ENCODE assay signal across 9 cellular contexts in the genomic region with DNA sequence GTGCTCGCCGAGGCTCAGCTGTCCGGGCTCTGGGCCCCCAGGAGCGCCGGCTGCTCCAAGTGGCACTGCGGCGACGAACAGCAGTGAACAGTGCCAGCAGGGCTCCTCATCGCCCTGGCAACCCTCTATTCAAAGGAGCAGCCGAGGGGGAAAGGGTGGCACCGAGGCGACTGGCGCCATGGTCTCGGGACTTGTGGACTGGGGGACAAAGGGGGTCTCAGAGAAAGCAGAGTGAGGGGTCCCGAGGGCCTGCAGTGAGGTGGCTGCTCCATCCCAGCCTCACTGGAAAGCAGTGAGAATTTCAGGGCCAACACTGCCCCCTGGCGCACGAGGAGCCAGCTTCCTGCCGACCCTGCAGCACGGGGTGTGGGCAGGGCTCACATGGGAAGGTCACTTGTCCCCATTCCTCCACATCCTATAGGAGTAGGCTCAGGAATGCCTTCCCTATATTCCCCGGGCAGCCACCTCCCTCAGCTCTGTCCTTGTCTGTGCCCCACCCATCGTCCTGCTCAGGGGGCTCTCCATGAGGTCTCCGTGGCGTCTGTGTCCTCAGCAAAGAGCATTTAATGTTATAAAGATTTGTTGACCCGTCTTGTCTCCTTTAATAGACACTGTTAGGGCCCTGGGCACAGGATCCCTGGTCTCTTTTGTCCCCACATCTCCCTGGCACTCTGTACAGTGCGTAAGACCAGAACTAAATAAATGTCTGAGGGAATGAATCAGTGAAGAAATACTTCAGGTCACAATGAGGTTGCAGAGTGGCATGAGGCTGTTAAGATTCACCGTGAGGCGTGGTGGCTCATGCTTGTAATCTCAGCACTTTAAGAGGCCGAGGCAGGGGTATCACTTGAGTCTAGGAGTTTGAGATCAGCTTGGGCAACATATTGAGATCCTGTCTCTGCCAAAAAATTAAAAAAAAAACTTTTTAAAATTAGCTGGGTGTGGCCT. TPM values are rescaled to one million over a fixed set of nuclear protein-coding genes. Genes with fewer than 3 reads are reported as not detected.
A peak's percentile ranks its signal among the peaks of the same experiment; 100 is the strongest.
DNase-seq lines count a peak whose midpoint lies in the region; ATAC-seq and TF ChIP-seq lines count a peak whose summit lies in the region.
"Had no signal": no experiment of that assay in that cellular context is flagged by ENCODE, and none has a peak within 500 bp of the region (broad histone marks: within the 10 kb centered on the region; RNA-seq: fewer than 3 reads in every experiment).

No MANE protein-coding gene starts in this region.

- H3K36me3 ChIP-seq in colonic mucosa (no peaks in the 10 kb centered on the region), liver (ENCODE audit: control insufficient read depth in 4 of 4, insufficient read depth in 3 of 4, low read depth in 1 of 4, low read length in 3 of 4) (peaks cover 0 to 2% (median 0%) of the 10 kb centered on the region in 4 donors)

- TF ChIP-seq CTCF in colonic mucosa (IDR thresholded peaks at IDR 0.05) (peak; percentile 71), liver (IDR thresholded peaks at IDR 0.05; ENCODE audit: low read depth, low read length, missing input control) (peak; percentile 13)

- no peak overlapping the region for H3K27ac ChIP-seq in colonic mucosa
- H3K27ac ChIP-seq in liver (ENCODE audit: low read depth in 1 of 2, low read length in 2 of 2), result peak overlapping the region; percentile 6 to 53
- H3K27ac ChIP-seq: C4-2B had no signal

- no peaks in the 10 kb centered on the region for H3K9me3 ChIP-seq in colonic mucosa
- no peaks in the 10 kb centered on the region for H3K9me3 ChIP-seq in liver (ENCODE audit: control insufficient read depth in 4 of 4, low read length in 3 of 4)

- intact Hi-C loops in colonic mucosa (cut with DNase I), result loop anchor here (2.0 kb wide), 1 partner anchor 186 kb away; no protein-coding TSS in a partner anchor

- 72% methylated on average over 28 of the region's 28 CpGs for WGBS in liver

- TF ChIP-seq RAD21 in liver (IDR thresholded peaks at IDR 0.05), result peak; percentile 16 to 53

- peak overlapping the region in 1 of 2 donors; percentile 30 for H3K9ac ChIP-seq in colonic mucosa (ENCODE audit: low read depth in 2 of 2, low read length in 2 of 2)
- H3K9ac ChIP-seq in liver (ENCODE audit: low read depth in 1 of 2, low read length in 2 of 2), result no peak overlapping the region

- no peaks in the 10 kb centered on the region for H3K4me1 ChIP-seq in colonic mucosa
- H3K4me1 ChIP-seq in liver (ENCODE audit: control insufficient read depth in 4 of 4, insufficient read depth in 4 of 4, low read length in 3 of 4), result peaks cover 28 to 46% (median 36%) of the 10 kb centered on the region in 4 donors

- peak; percentile 80 to 90 for DNase-seq in NCI-H2081 (lab: John Stamatoyannopoulos, UW)
- no peak for DNase-seq in NCI-H2081 treated with DMSO at 0.1 percent for 48 hours (lab: John Stamatoyannopoulos, UW)
- peak; percentile 82 for DNase-seq in NCI-H2107 (lab: John Stamatoyannopoulos, UW)
- DNase-seq in activated CD4-positive, alpha-beta T cell treated with anti-CD3 and anti-CD28 coated beads for 24 hours (ENCODE audit: low read depth in 2 of 2), result peak; percentile 28 to 61
- peak; percentile 83 for DNase-seq in colonic mucosa
- DNase-seq in stimulated activated CD4-positive, alpha-beta T cell treated with anti-CD3 and anti-CD28 coated beads, Interleukin-4, amount 100 ng/mL, for 4 hours, result peak; percentile 48 to 65

- H3K4me3 ChIP-seq in colonic mucosa (no peak overlapping the region), liver (ENCODE audit: low read depth in 1 of 3, low read length in 3 of 3) (no peak overlapping the region)

- no peaks in the 10 kb centered on the region for H3K27me3 ChIP-seq in colonic mucosa
- no peaks in the 10 kb centered on the region for H3K27me3 ChIP-seq in liver (ENCODE audit: control insufficient read depth in 4 of 4, insufficient read depth in 4 of 4, low read length in 3 of 4)

- ATAC-seq in GM19463 (IDR thresholded peaks at IDR 0.05; ENCODE audit: unreplicated experiment), result no peak

TF ChIP-seq in liver, 16 proteins besides CTCF, POLR2A, EP300 and RAD21:
- TF ChIP-seq NR2F2 (IDR thresholded peaks at IDR 0.05), result no peak
- TF ChIP-seq FOXA2 (IDR thresholded peaks at IDR 0.05), result no peak
- no peak for TF ChIP-seq SP1 (IDR thresholded peaks at IDR 0.05)

RNA-seq across cellular contexts. Expression of a gene that starts 26.4 kb away (rescaled TPM):
- 10 to 100 TPM; 20.7 to 51.7 TPM for total RNA-seq in colonic mucosa
- 1 to 10 TPM in 1 of 2 donors, under 1 TPM in 1; 0.75 to 3.4 TPM for total RNA-seq in liver
- 1 to 10 TPM in 1 of 2 donors, not detected in 1; 1.5 TPM for polyA plus RNA-seq in liver

RNA-seq across cellular contexts. Expression of a gene that starts 40.1 kb away (rescaled TPM):
- total RNA-seq in colonic mucosa, result 10 to 100 TPM; 27.0 to 35.9 TPM
- total RNA-seq in liver, result 1 to 10 TPM; 3.0 to 7.7 TPM
- 1 to 10 TPM; 2.9 to 3.4 TPM for polyA plus RNA-seq in liver

Comparison
In these comparisons a context has a peak if more than half of its experiments do, and no peak if none do; other contexts are left out.
1. RNA of a gene that starts 26.4 kb away (total RNA-seq): 20.7 to 51.7 TPM in colonic mucosa; 0.75 to 3.4 TPM in liver; every median in the first group is over 4 times any median in the second.